Comparison of ENCODE assay signal across 8 cellular contexts in genomic region chr16:65745-66144, GRCh38. TPM values are rescaled to one million over a fixed set of nuclear protein-coding genes. Genes with fewer than 3 reads are reported as not detected.
A peak's percentile ranks its signal among the peaks of the same experiment; 100 is the strongest.
DNase-seq lines count a peak whose midpoint lies in the region; ATAC-seq and TF ChIP-seq lines count a peak whose summit lies in the region.

No MANE protein-coding gene starts in this region.

- H3K27me3 ChIP-seq in CD4-positive, CD25-positive, alpha-beta regulatory T cell (ENCODE audit: control insufficient read depth, insufficient read depth, low read length): peaks cover 5% of the 10 kb centered on the region
- no peaks in the 10 kb centered on the region for H3K27me3 ChIP-seq in right lobe of liver

- no peak overlapping the region for H3K4me3 ChIP-seq in CD4-positive, CD25-positive, alpha-beta regulatory T cell (ENCODE audit: low read depth, low read length)
- H3K4me3 ChIP-seq in HFF-Myc (replicated peaks; ENCODE audit: low read depth, low read length) (no peak overlapping the region), right lobe of liver (no peak overlapping the region)

- peak; percentile 96 for TF ChIP-seq CTCF in HFF-Myc (IDR thresholded peaks at IDR 0.05; ENCODE audit: low read depth, low read length, missing control alignments)
- TF ChIP-seq CTCF in chondrocyte (IDR thresholded peaks at IDR 0.05): peak; percentile 93
- TF ChIP-seq CTCF in right lobe of liver (IDR thresholded peaks at IDR 0.05): peak; percentile 95 to 98 (median 96)

- peaks cover 22% of the 10 kb centered on the region for H3K27me3 Mint-ChIP-seq in CD4-positive, CD25-positive, alpha-beta regulatory T cell
- H3K27me3 Mint-ChIP-seq in activated CD4-positive, alpha-beta T cell treated with anti-CD3 and anti-CD28 coated beads, Interleukin-2, amount 10 ng/mL, durations not matched to agents 7 days and 5 days: peaks cover 7% of the 10 kb centered on the region
- H3K27me3 Mint-ChIP-seq in chondrocyte (ENCODE audit: low read depth): no peaks in the 10 kb centered on the region

- no peaks in the 10 kb centered on the region for H3K9me3 ChIP-seq in CD4-positive, CD25-positive, alpha-beta regulatory T cell (ENCODE audit: control insufficient read depth in 2 of 2, low read length in 2 of 2)
- no peaks in the 10 kb centered on the region for H3K9me3 ChIP-seq in right lobe of liver

- no peak overlapping the region for H3K27ac Mint-ChIP-seq in CD4-positive, CD25-positive, alpha-beta regulatory T cell
- H3K27ac Mint-ChIP-seq in activated CD4-positive, alpha-beta T cell treated with anti-CD3 and anti-CD28 coated beads, Interleukin-2, amount 10 ng/mL, durations not matched to agents 7 days and 5 days: no peak overlapping the region
- H3K27ac Mint-ChIP-seq in chondrocyte (ENCODE audit: unreplicated experiment): no peak overlapping the region

- H3K4me1 Mint-ChIP-seq in CD4-positive, CD25-positive, alpha-beta regulatory T cell: peaks cover 0 to 6% (median 3%) of the 10 kb centered on the region in 4 donors
- H3K4me1 Mint-ChIP-seq in activated CD4-positive, alpha-beta T cell treated with anti-CD3 and anti-CD28 coated beads, Interleukin-2, amount 10 ng/mL, durations not matched to agents 7 days and 5 days: peaks cover 2% of the 10 kb centered on the region
- H3K4me1 Mint-ChIP-seq in chondrocyte (ENCODE audit: low read depth): peaks cover 38% of the 10 kb centered on the region

- no peak for TF ChIP-seq POLR2A in right lobe of liver (IDR thresholded peaks at IDR 0.05)

- no peak overlapping the region for H3K27ac ChIP-seq in CD4-positive, CD25-positive, alpha-beta regulatory T cell (ENCODE audit: insufficient read depth, low read length, poor library complexity, severe bottlenecking)
- no peak overlapping the region for H3K27ac ChIP-seq in right lobe of liver

- H3K4me3 Mint-ChIP-seq in CD4-positive, CD25-positive, alpha-beta regulatory T cell: no peak overlapping the region
- H3K4me3 Mint-ChIP-seq in activated CD4-positive, alpha-beta T cell treated with anti-CD3 and anti-CD28 coated beads, Interleukin-2, amount 10 ng/mL, durations not matched to agents 7 days and 5 days: no peak overlapping the region
- no peak overlapping the region for H3K4me3 Mint-ChIP-seq in chondrocyte (ENCODE audit: unreplicated experiment)

- H3K36me3 ChIP-seq in CD4-positive, CD25-positive, alpha-beta regulatory T cell (ENCODE audit: control insufficient read depth, insufficient read depth, low read length): no peaks in the 10 kb centered on the region
- H3K36me3 ChIP-seq in right lobe of liver: no peaks in the 10 kb centered on the region

- peak; percentile 66 to 82 (median 79) for DNase-seq in CD4-positive, CD25-positive, alpha-beta regulatory T cell
- no peak for DNase-seq in HFF-Myc (ENCODE audit: extremely low read depth, low read depth)
- DNase-seq in NCI-H69 (lab: John Stamatoyannopoulos, UW): peak; percentile 83
- DNase-seq in activated CD4-positive, alpha-beta T cell treated with anti-CD3 and anti-CD28 coated beads, Interleukin-2, amount 10 ng/mL, durations not matched to agents 7 days and 5 days: peak; percentile 87
- no peak for DNase-seq in chondrocyte (ENCODE audit: low spot score)
- peak; percentile 85 to 86 (median 85) for DNase-seq in right lobe of liver
- DNase-seq in stimulated activated CD4-positive, alpha-beta T cell treated with anti-CD3 and anti-CD28 coated beads, TNF-alpha, amount 100 ng/mL, for 24 hours (ENCODE audit: low read depth in 3 of 3): peak; percentile 70 to 85 (median 75)
- DNase-seq in cortex of kidney (lab: John Stamatoyannopoulos, UW): no peak

- peak; percentile 81 to 84 for ATAC-seq in CD4-positive, CD25-positive, alpha-beta regulatory T cell (ENCODE audit: low read depth in 2 of 2)
- ATAC-seq in right lobe of liver: peak; percentile 73 to 89 (median 87)

- no CpG with 5 or more reads among the region's 17 CpGs for WGBS in right lobe of liver (ENCODE audit: insufficient coverage, low coverage, low lambda C conversion rate, missing lambda C conversion rate)

- H3K9me3 Mint-ChIP-seq in CD4-positive, CD25-positive, alpha-beta regulatory T cell: peaks cover 0 to 2% (median 0%) of the 10 kb centered on the region in 7 donors
- H3K9me3 Mint-ChIP-seq in activated CD4-positive, alpha-beta T cell treated with anti-CD3 and anti-CD28 coated beads, Interleukin-2, amount 10 ng/mL, durations not matched to agents 7 days and 5 days: no peaks in the 10 kb centered on the region
- H3K9me3 Mint-ChIP-seq in chondrocyte (ENCODE audit: low read depth): no peaks in the 10 kb centered on the region

- CTCF ChIA-PET in activated CD4-positive, alpha-beta T cell treated with anti-CD3 and anti-CD28 coated beads, Interleukin-2, amount 10 ng/mL, durations not matched to agents 7 days and 5 days (lab: Charles Lee): interaction anchor here (0.8 to 11.4 kb wide), 26 partner anchors 8 to 305 kb away, joined by 3 to 169 read pairs (median 6); partner anchors contain the start of genes LUC7L, MPG, MRPL28 and POLR3K

- H3K4me1 ChIP-seq in CD4-positive, CD25-positive, alpha-beta regulatory T cell (ENCODE audit: control insufficient read depth, insufficient read depth, low read length, poor library complexity, severe bottlenecking): no peaks in the 10 kb centered on the region
- H3K4me1 ChIP-seq in right lobe of liver: no peaks in the 10 kb centered on the region

- POLR2A ChIA-PET in activated CD4-positive, alpha-beta T cell treated with anti-CD3 and anti-CD28 coated beads, Interleukin-2, amount 10 ng/mL, durations not matched to agents 7 days and 5 days (lab: Charles Lee): no interaction called here

- intact Hi-C loops in right lobe of liver (cut with DNase I): no loop called here

- H3K36me3 Mint-ChIP-seq in CD4-positive, CD25-positive, alpha-beta regulatory T cell: no peaks in the 10 kb centered on the region
- H3K36me3 Mint-ChIP-seq in activated CD4-positive, alpha-beta T cell treated with anti-CD3 and anti-CD28 coated beads, Interleukin-2, amount 10 ng/mL, durations not matched to agents 7 days and 5 days (ENCODE audit: low read depth): no peaks in the 10 kb centered on the region
- peaks cover 6% of the 10 kb centered on the region for H3K36me3 Mint-ChIP-seq in chondrocyte (ENCODE audit: low read depth)

RNA-seq across cellular contexts. Expression of gene RHBDF1, which starts 6.7 kb away (rescaled TPM):
- 0.67 TPM for total RNA-seq in CD4-positive, CD25-positive, alpha-beta regulatory T cell
- polyA plus RNA-seq in CD4-positive, CD25-positive, alpha-beta regulatory T cell: not detected
- total RNA-seq in activated CD4-positive, alpha-beta T cell treated with anti-CD3 and anti-CD28 coated beads, Interleukin-2, amount 10 ng/mL, durations not matched to agents 7 days and 5 days: under 1 TPM in 1 of 2 experiments, not detected in 1; 0.10 TPM
- 52.4 to 55.5 TPM (median 52.7 TPM) in 3 replicates for total RNA-seq in chondrocyte
- 10 to 100 TPM in 1 of 6 experiments, 1 to 10 TPM in 5; 5.0 to 14.3 (median 7.1) TPM for total RNA-seq in right lobe of liver

RNA-seq across cellular contexts. Expression of gene SNRNP25, which starts 12.1 kb away (rescaled TPM):
- 9.4 TPM for total RNA-seq in CD4-positive, CD25-positive, alpha-beta regulatory T cell
- polyA plus RNA-seq in CD4-positive, CD25-positive, alpha-beta regulatory T cell: 10 to 100 TPM; 16.6 to 29.1 (median 21.2) TPM
- 10 to 100 TPM; 41.1 to 45.6 TPM for total RNA-seq in activated CD4-positive, alpha-beta T cell treated with anti-CD3 and anti-CD28 coated beads, Interleukin-2, amount 10 ng/mL, durations not matched to agents 7 days and 5 days
- 27.7 to 40.5 TPM (median 28.0 TPM) in 3 replicates for total RNA-seq in chondrocyte
- 10 to 100 TPM; 11.7 to 15.9 (median 14.8) TPM for total RNA-seq in right lobe of liver

RNA-seq across cellular contexts. Expression of gene MPG, which starts 12.3 kb away (rescaled TPM):
- total RNA-seq in CD4-positive, CD25-positive, alpha-beta regulatory T cell: 29.2 TPM
- 10 to 100 TPM; 62.2 to 82.7 (median 81.8) TPM for polyA plus RNA-seq in CD4-positive, CD25-positive, alpha-beta regulatory T cell
- 10 to 100 TPM; 47.2 to 52.6 TPM for total RNA-seq in activated CD4-positive, alpha-beta T cell treated with anti-CD3 and anti-CD28 coated beads, Interleukin-2, amount 10 ng/mL, durations not matched to agents 7 days and 5 days
- 52.6 to 65.4 TPM (median 61.1 TPM) in 3 replicates for total RNA-seq in chondrocyte
- total RNA-seq in right lobe of liver: 10 to 100 TPM; 20.7 to 76.4 (median 26.9) TPM

RNA-seq across cellular contexts. Expression of gene POLR3K, which starts 12.3 kb away (rescaled TPM):
- 12.7 TPM for total RNA-seq in CD4-positive, CD25-positive, alpha-beta regulatory T cell
- 10 to 100 TPM; 37.5 to 50.4 (median 48.6) TPM for polyA plus RNA-seq in CD4-positive, CD25-positive, alpha-beta regulatory T cell
- total RNA-seq in activated CD4-positive, alpha-beta T cell treated with anti-CD3 and anti-CD28 coated beads, Interleukin-2, amount 10 ng/mL, durations not matched to agents 7 days and 5 days: 10 to 100 TPM; 31.5 to 35.8 TPM
- 7.3 to 11.3 TPM (median 7.5 TPM) in 3 replicates for total RNA-seq in chondrocyte
- total RNA-seq in right lobe of liver: 1 to 10 TPM; 3.5 to 6.3 (median 4.3) TPM

Comparison
In these comparisons a context has a peak if more than half of its experiments do, and no peak if none do; other contexts are left out.
1. DNase-seq: peak in CD4-positive, CD25-positive, alpha-beta regulatory T cell (3 of 3), NCI-H69 (single experiment), activated CD4-positive, alpha-beta T cell treated with anti-CD3 and anti-CD28 coated beads, Interleukin-2, amount 10 ng/mL, durations not matched to agents 7 days and 5 days (single experiment), right lobe of liver (3 of 3) and stimulated activated CD4-positive, alpha-beta T cell treated with anti-CD3 and anti-CD28 coated beads, TNF-alpha, amount 100 ng/mL, for 24 hours (3 of 3); none in HFF-Myc (single experiment), chondrocyte (single experiment) and cortex of kidney (single experiment).
2. Peak in every context shown above with its lines, with median percentiles within 50 percentile points of each other: CTCF ChIP-seq.